ENCODE assay signal across 26 cellular contexts in genomic region chr5:23433534-23434306, GRCh38.
"Had no signal": no experiment of that assay in that cellular context is flagged by ENCODE, and none has a peak within 500 bp of the region (broad histone marks: within the 10 kb centered on the region; RNA-seq: fewer than 3 reads in every experiment).

No MANE protein-coding gene starts in this region.

- ATAC-seq: natural killer cell; psoas muscle; right cardiac atrium; sciatic nerve; stimulated activated effector memory CD8-positive, alpha-beta T cell treated with anti-CD3 and anti-CD28 coated beads, Interleukin-12 subunit alpha, Interleukin-12 subunit beta, amount 100 ng/mL, for 72 hours; stimulated activated naive B cell treated with anti-CD40 and anti-IgM and Interleukin-4, amounts not matched to agents 10 μg/mL and 1 μg/mL and 100 μg/mL, for 72 hours had no signal

- H3K27ac ChIP-seq: neural progenitor cell, ovary, parathyroid adenoma, psoas muscle, skin epidermis, spleen, stomach, thoracic aorta, thyroid gland, tibial nerve, upper lobe of left lung, vagina had no signal

- H3K27me3 ChIP-seq: neural progenitor cell, ovary, spleen, stomach, thyroid gland, tibial nerve, upper lobe of left lung, vagina had no signal

- H3K9me3 ChIP-seq: ovary, stomach, thoracic aorta, thyroid gland, tibial nerve, upper lobe of left lung, vagina had no signal

- H3K9ac ChIP-seq: neural progenitor cell, parathyroid adenoma had no signal

- DNase-seq: natural killer cell; occipital lobe; ovary; posterior cingulate gyrus; psoas muscle; right cardiac atrium; spleen; stimulated activated CD4-positive, alpha-beta T cell treated with anti-CD3 and anti-CD28 coated beads, Interleukin-12 subunit alpha, Interleukin-12 subunit beta, amount 100 ng/mL, for 4 hours; stimulated activated CD4-positive, alpha-beta T cell treated with anti-CD3 and anti-CD28 coated beads, Interleukin-1b, Interleukin-23, amount 100 ng/mL, for 48 hours; stimulated activated CD4-positive, alpha-beta T cell treated with anti-CD3 and anti-CD28 coated beads, Interleukin-4, amount 100 ng/mL, for 24 hours; stimulated activated naive B cell treated with anti-CD40 and anti-IgM and Interleukin-4, amounts not matched to agents 10 μg/mL and 1 μg/mL and 100 μg/mL, for 72 hours; stimulated activated naive CD4-positive, alpha-beta T cell treated with Interleukin-2 at 50 U/mL for 16 hours; stomach; thyroid gland; trophoblast cell had no signal

- H3K4me2 ChIP-seq: neural progenitor cell, smooth muscle cell had no signal

- H3K36me3 ChIP-seq: neural progenitor cell, ovary, spleen, stomach, thoracic aorta, thyroid gland, tibial nerve, upper lobe of left lung, vagina had no signal

- H3K79me2 ChIP-seq: parathyroid adenoma had no signal

- FAIRE-seq: urothelium cell line had no signal

- H2AFZ ChIP-seq: neural progenitor cell, parathyroid adenoma had no signal

- H3K4me1 ChIP-seq: neural progenitor cell, parathyroid adenoma, psoas muscle, spleen, stomach, thyroid gland, tibial nerve, upper lobe of left lung, vagina had no signal

- H3K4me3 ChIP-seq: neural progenitor cell, ovary, psoas muscle, skin epidermis, smooth muscle cell, spleen, stomach, thoracic aorta, thyroid gland, tibial nerve, upper lobe of left lung, vagina had no signal
